Comparison of ENCODE assay signal across 9 cellular contexts in the genomic region with DNA sequence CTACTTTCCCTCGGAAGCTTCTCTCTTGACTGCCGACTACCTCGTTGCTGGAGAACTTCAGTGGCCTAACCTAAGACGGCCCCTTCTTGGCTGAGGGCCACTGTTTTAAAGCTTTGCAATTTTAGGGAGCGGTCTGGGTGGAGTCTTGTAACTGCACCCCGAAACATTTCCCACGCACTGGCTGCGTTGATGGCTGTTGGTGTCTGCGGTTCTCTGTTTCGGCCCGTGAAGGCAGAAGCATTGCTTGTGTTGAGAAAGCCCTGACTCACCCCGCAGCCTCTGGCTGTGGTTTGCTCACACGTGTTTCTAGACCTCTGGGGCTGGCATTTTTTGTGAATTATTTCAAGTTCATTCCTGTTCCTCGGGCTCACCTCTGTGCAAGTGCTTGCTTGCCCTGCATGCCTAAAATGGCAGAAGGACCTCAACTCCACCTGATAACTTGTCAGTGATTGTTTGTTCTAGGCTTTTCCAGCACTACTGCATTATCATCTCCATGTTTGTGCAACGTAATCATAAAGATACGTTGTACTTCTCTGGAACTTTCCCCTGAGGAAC.
DNase-seq lines count a peak whose midpoint lies in the region; ATAC-seq, FAIRE-seq and TF ChIP-seq lines count a peak whose summit lies in the region.
"Had no signal": no experiment of that assay in that cellular context is flagged by ENCODE, and none has a peak within 500 bp of the region (broad histone marks: within the 10 kb centered on the region; RNA-seq: fewer than 3 reads in every experiment).

No MANE protein-coding gene starts in this region.

- no peak for ATAC-seq in GM18498 (IDR thresholded peaks at IDR 0.05; ENCODE audit: unreplicated experiment)
- ATAC-seq in GM19324 (IDR thresholded peaks at IDR 0.05; ENCODE audit: low FRiP score, unreplicated experiment) = no peak

- H3K36me3 ChIP-seq in keratinocyte (ENCODE audit: control insufficient read depth in 2 of 2, extremely low read depth in 1 of 2, insufficient read depth in 2 of 2, low read length in 2 of 2) = no peaks in the 10 kb centered on the region
- H3K36me3 ChIP-seq in suprapubic skin = no peaks in the 10 kb centered on the region

- FAIRE-seq in keratinocyte (lab: Jason Lieb, UNC) = peak; percentile 98
- FAIRE-seq: colon had no signal

- peak overlapping the region; percentile 31 for H2AFZ ChIP-seq in keratinocyte (ENCODE audit: control insufficient read depth, low read length)

- no peaks in the 10 kb centered on the region for H3K9me1 ChIP-seq in keratinocyte (ENCODE audit: control insufficient read depth, extremely low read depth, insufficient read depth, low read length)

- dilution Hi-C loops in keratinocyte (cut with MboI; ENCODE audit: extremely low pct_ligation_motif_present, low sequenced_read_pairs) = no loop called here

- no peak for TF ChIP-seq EP300 in suprapubic skin (IDR thresholded peaks at IDR 0.05)

- H3K4me3 ChIP-seq in keratinocyte (ENCODE audit: control insufficient read depth in 2 of 3, extremely low read depth in 1 of 3, insufficient read depth in 2 of 3, low read depth in 1 of 3, low read length in 3 of 3) (peak overlapping the region in 2 of 3 experiments; percentile 30 to 37), suprapubic skin (no peak overlapping the region)

- H3K79me2 ChIP-seq in keratinocyte (ENCODE audit: control insufficient read depth, insufficient read depth, low read length) = no peaks in the 10 kb centered on the region

- H3K9ac ChIP-seq in keratinocyte (ENCODE audit: control insufficient read depth, extremely low read depth, insufficient read depth, low read length) = peak overlapping the region; percentile 76

- H4K20me1 ChIP-seq in keratinocyte (ENCODE audit: control insufficient read depth, extremely low read depth, insufficient read depth, low read length) = no peaks in the 10 kb centered on the region

- peak overlapping the region; percentile 86 for H3K4me2 ChIP-seq in keratinocyte (ENCODE audit: control insufficient read depth, extremely low read depth, insufficient read depth, low read depth, low read length)

- H3K4me1 ChIP-seq in keratinocyte (ENCODE audit: control insufficient read depth, extremely low read depth, insufficient read depth, low read length) = peaks cover 35% of the 10 kb centered on the region
- peaks cover 31% of the 10 kb centered on the region for H3K4me1 ChIP-seq in suprapubic skin

- H3K27ac ChIP-seq in keratinocyte (ENCODE audit: control insufficient read depth, insufficient read depth, low read length) = peak overlapping the region; percentile 97
- peak overlapping the region; percentile 68 for H3K27ac ChIP-seq in suprapubic skin

- H3K9me3 ChIP-seq in keratinocyte (ENCODE audit: control insufficient read depth, low read depth, low read length) (peaks cover 6% of the 10 kb centered on the region), suprapubic skin (peaks cover 16% of the 10 kb centered on the region)

- no peak for TF ChIP-seq POLR2A in suprapubic skin (IDR thresholded peaks at IDR 0.05)

- WGBS in suprapubic skin = 55% methylated on average over 16 of the region's 16 CpGs

- TF ChIP-seq CTCF in keratinocyte (optimal IDR thresholded peaks at IDR 0.05 in 1 of 3, IDR thresholded peaks at IDR 0.05 in 1 of 3, conservative IDR thresholded peaks at IDR 0.05 in 1 of 3; ENCODE audit: extremely low read depth in 1 of 3, insufficient read depth in 2 of 3, low read length in 3 of 3) = peak in 1 of 3 experiments; percentile 28
- no peak for TF ChIP-seq CTCF in suprapubic skin (IDR thresholded peaks at IDR 0.05)

- DNase-seq in activated CD4-positive, alpha-beta T cell treated with anti-CD3 and anti-CD28 coated beads for 48 hours = peak; percentile 67
- no peak for DNase-seq in activated CD4-positive, alpha-beta T cell treated with anti-CD3 and anti-CD28 coated beads for 1 hour
- DNase-seq in activated T-cell treated with anti-CD3 and anti-CD28 coated beads for 48 hours (ENCODE audit: low read depth) (peak; percentile 45), keratinocyte (ENCODE audit: low read depth, low spot score) (peak; percentile 98), suprapubic skin (ENCODE audit: low spot score in 2 of 2) (no peak), cortex of kidney (lab: John Stamatoyannopoulos, UW) (no peak)

- H3K27me3 ChIP-seq in keratinocyte (ENCODE audit: control insufficient read depth, extremely low read depth, insufficient read depth, low read length) (no peaks in the 10 kb centered on the region), suprapubic skin (no peaks in the 10 kb centered on the region)

Comparison
In these comparisons a context has a peak if more than half of its experiments do, and no peak if none do; other contexts are left out.
1. DNase-seq: peak in activated CD4-positive, alpha-beta T cell treated with anti-CD3 and anti-CD28 coated beads for 48 hours (single experiment), activated T-cell treated with anti-CD3 and anti-CD28 coated beads for 48 hours (single experiment) and keratinocyte (single experiment); none in activated CD4-positive, alpha-beta T cell treated with anti-CD3 and anti-CD28 coated beads for 1 hour (single experiment), suprapubic skin (0 of 2) and cortex of kidney (single experiment).